8 cellular contexts compared by ENCODE assay signal in the genomic region with DNA sequence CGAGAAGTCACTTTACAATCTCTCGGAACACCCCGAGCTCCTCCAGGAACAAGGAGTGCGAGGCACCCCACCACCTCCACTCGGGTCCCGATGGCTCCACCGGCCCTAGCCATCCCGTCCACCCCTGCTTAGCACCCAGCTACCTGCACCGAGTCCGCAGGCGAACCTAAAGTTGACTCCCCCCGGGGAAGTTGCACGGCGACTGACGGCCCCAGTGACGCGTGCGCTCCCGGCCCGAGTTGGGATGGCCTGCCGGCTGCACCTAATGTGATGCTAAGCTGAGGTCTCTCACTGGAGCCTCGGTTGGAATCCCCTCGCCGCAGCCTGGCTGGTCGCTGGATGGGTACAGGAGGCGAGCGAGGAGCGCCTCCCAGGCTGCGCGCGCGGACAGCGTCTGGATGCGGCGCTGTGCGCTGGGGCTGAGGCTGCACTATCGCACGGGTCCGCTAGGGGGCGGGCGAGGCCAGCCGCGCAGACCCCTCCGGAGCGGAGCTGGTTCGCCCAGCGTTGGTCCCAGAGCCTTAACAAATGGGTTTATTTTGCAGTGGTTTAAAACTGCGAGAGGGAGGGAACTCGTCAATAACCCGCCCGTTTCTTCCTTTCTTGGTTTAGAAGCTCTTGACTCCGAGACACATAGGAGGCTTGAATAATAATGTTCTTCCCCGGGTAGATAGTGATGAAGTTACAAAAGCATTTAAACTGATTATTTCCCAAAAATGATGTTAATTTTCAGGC. TPM values are rescaled to one million over a fixed set of nuclear protein-coding genes. Genes with fewer than 3 reads are reported as not detected.
DNase-seq lines count a peak whose midpoint lies in the region; TF ChIP-seq lines count a peak whose summit lies in the region.

TSS of gene OXTR (minus strand) at position 526 of the 735 bp plus-strand sequence. CDS start 1,426 bp downstream, outside the sequence.

- H3K9me3 ChIP-seq in GM23248 (ENCODE audit: low read depth) (no peaks in the 10 kb centered on the region), spleen (no peaks in the 10 kb centered on the region)

- H2AFZ ChIP-seq in GM23248, result peak within 1 kb of the TSS; percentile 83

- TF ChIP-seq POLR2A in spleen (IDR thresholded peaks at IDR 0.05), result no peak

- peaks cover 37% of the 10 kb centered on the region for H3K27me3 Mint-ChIP-seq in T-helper 2 cell treated with Interferon-gamma antibody and Interleukin-4, amounts not matched to agents 5 μg/mL and 100 μg/mL, for 36 hours (ENCODE audit: low read depth)

- no peak within 1 kb of the TSS for H3K27ac Mint-ChIP-seq in T-helper 2 cell treated with Interferon-gamma antibody and Interleukin-4, amounts not matched to agents 5 μg/mL and 100 μg/mL, for 36 hours

- intact Hi-C loops in spleen (cut with DNase I; ENCODE audit: low total_unique reads), result no loop called here

- 1 to 3% methylated on average over 53 of the region's 53 CpGs for WGBS in GM23248 (ENCODE audit: low coverage in 1 of 2, low lambda C conversion rate in 2 of 2, missing lambda C conversion rate in 2 of 2), 2 experiments
- 3 to 6% (median 6%) methylated on average over 36 to 53 of the region's 53 CpGs for WGBS in spleen, 5 donors

- DNase-seq in GM12865 (ENCODE audit: low read depth) (peak; percentile 82), GM23248 (peak; percentile 90), KG1 (lab: John Stamatoyannopoulos, UW) (peak; percentile 18), brain pericyte (ENCODE audit: low read depth, low spot score) (peak; percentile 63), iPS-NIHi11 (ENCODE audit: low spot score) (peak; percentile 95), spleen (peak; percentile 89), NK-92 (lab: John Stamatoyannopoulos, UW; ENCODE audit: unreplicated experiment) (no peak)
- DNase-seq in T-helper 2 cell treated with Interferon-gamma antibody and Interleukin-4, amounts not matched to agents 5 μg/mL and 100 μg/mL, for 36 hours (ENCODE audit: low spot score), result peak; percentile 60

- no peaks in the 10 kb centered on the region for H3K27me3 ChIP-seq in GM23248 (replicated peaks; ENCODE audit: insufficient read depth)
- peaks cover 0 to 49% (median 35%) of the 10 kb centered on the region in 7 donors for H3K27me3 ChIP-seq in spleen (replicated peaks in 1 of 7)

- H3K4me3 ChIP-seq in GM12865 (ENCODE audit: low read depth, low read length) (peak within 1 kb of the TSS; percentile 61), GM23248 (peak within 1 kb of the TSS; percentile 83), spleen (peak within 1 kb of the TSS; percentile 16 to 65 (median 33))

- peaks cover 50% of the 10 kb centered on the region for H3K79me2 ChIP-seq in GM23248 (ENCODE audit: insufficient read depth)

- peak; percentile 99 for TF ChIP-seq CTCF in GM12865 (IDR thresholded peaks at IDR 0.05; ENCODE audit: insufficient read depth, low read depth, low read length, missing control alignments)
- TF ChIP-seq CTCF in spleen (IDR thresholded peaks at IDR 0.05 in 8 of 11, conservative IDR thresholded peaks at IDR 0.05 in 3 of 11), result peak; percentile 58 to 99 (median 97)

- H3K36me3 Mint-ChIP-seq in T-helper 2 cell treated with Interferon-gamma antibody and Interleukin-4, amounts not matched to agents 5 μg/mL and 100 μg/mL, for 36 hours (ENCODE audit: low read depth), result no peaks in the 10 kb centered on the region

- peak within 1 kb of the TSS; percentile 67 for H3K4me3 Mint-ChIP-seq in T-helper 2 cell treated with Interferon-gamma antibody and Interleukin-4, amounts not matched to agents 5 μg/mL and 100 μg/mL, for 36 hours

- H3K4me1 Mint-ChIP-seq in T-helper 2 cell treated with Interferon-gamma antibody and Interleukin-4, amounts not matched to agents 5 μg/mL and 100 μg/mL, for 36 hours (ENCODE audit: low read depth), result peaks cover 10% of the 10 kb centered on the region

- H3K36me3 ChIP-seq in GM23248 (ENCODE audit: low read depth), result peaks cover 8% of the 10 kb centered on the region; the same call in 1 of the 2 replicates
- H3K36me3 ChIP-seq in spleen, result no peaks in the 10 kb centered on the region

- H3K27ac ChIP-seq in GM23248 (peak within 1 kb of the TSS; percentile 43), spleen (no peak within 1 kb of the TSS)

- H4K20me1 ChIP-seq in GM23248 (ENCODE audit: insufficient read depth), result no peaks in the 10 kb centered on the region

- in situ Hi-C loops in GM23248 (cut with MboI), result loop anchor here (25.0 kb wide), 1 partner anchor 543 kb away; no protein-coding TSS in a partner anchor

- peaks cover 27% of the 10 kb centered on the region for H3F3A ChIP-seq in GM23248 (ENCODE audit: insufficient read depth)

- H3K9me2 ChIP-seq in GM23248 (ENCODE audit: insufficient read depth), result no peaks in the 10 kb centered on the region

- no peaks in the 10 kb centered on the region for H3K9me3 Mint-ChIP-seq in T-helper 2 cell treated with Interferon-gamma antibody and Interleukin-4, amounts not matched to agents 5 μg/mL and 100 μg/mL, for 36 hours

- peaks cover 40% of the 10 kb centered on the region for H3K4me1 ChIP-seq in GM23248 (ENCODE audit: insufficient read depth)
- H3K4me1 ChIP-seq in spleen, result peaks cover 11 to 31% (median 26%) of the 10 kb centered on the region in 6 donors

- H3K4me2 ChIP-seq in GM23248 (ENCODE audit: unreplicated experiment), result peak within 1 kb of the TSS; percentile 84

- peak within 1 kb of the TSS; percentile 65 for H3K9ac ChIP-seq in GM23248

RNA-seq across cellular contexts. Expression of gene OXTR, which starts in this region (rescaled TPM):
- total RNA-seq in GM23248 (2014; rRNA removed; shearing (Covaris generic)), result 269 and 340 TPM in 2 replicates
- polyA plus RNA-seq in GM23248 (2016; fragmentation: Nextera tagmentation; extraction: Ambion mirVana) (123 and 128 TPM in 2 replicates), spleen (under 1 TPM; 0.19 to 0.39 (median 0.39) TPM)
- 1 to 10 TPM in 2 of 7 donors, under 1 TPM in 5; 0.26 to 1.4 (median 0.67) TPM for total RNA-seq in spleen

Comparison
In these comparisons a context has a peak if more than half of its experiments do, and no peak if none do; other contexts are left out.
1. RNA of gene OXTR (total RNA-seq): 269 to 340 TPM in GM23248; 0.26 to 1.4 TPM in spleen; every median in the first group is over 100 times any median in the second.
2. RNA of gene OXTR (polyA plus RNA-seq): 123 to 128 TPM in GM23248; 0.19 to 0.39 TPM in spleen; every median in the first group is over 10 times any median in the second.
3. H3K4me3 ChIP-seq: peak in every context shown above with its lines; median percentile 83 in GM23248; 61 in GM12865; 33 in spleen.